In genomic region chr2:195369217-195369587, GRCh38 we compare ENCODE assay signal across 1 cellular context.
TF ChIP-seq lines count a peak whose summit lies in the region.

No MANE protein-coding gene starts in this region.

TF ChIP-seq in K562, 482 proteins besides CTCF, POLR2A, EP300 and RAD21 (continued from another document and continues in another):
- TF ChIP-seq MGA (IDR thresholded peaks at IDR 0.05) (no peak), PTBP1 (IDR thresholded peaks at IDR 0.05; ENCODE audit: low read depth, low read length) (no peak), MTA1 (IDR thresholded peaks at IDR 0.05; ENCODE audit: borderline replicate concordance) (no peak), IRF1 (CRISPR knock-in tag; IDR thresholded peaks at IDR 0.05; ENCODE audit: borderline replicate concordance) (no peak), ZNF277 (CRISPR knock-in tag; IDR thresholded peaks at IDR 0.05; ENCODE audit: borderline replicate concordance) (no peak), SAFB2 (IDR thresholded peaks at IDR 0.05; ENCODE audit: borderline replicate concordance, low read depth, low read length, severe bottlenecking) (no peak), CXXC5 (CRISPR knock-in tag; IDR thresholded peaks at IDR 0.05) (peak; percentile 86), FOXP4 (CRISPR knock-in tag; IDR thresholded peaks at IDR 0.05; ENCODE audit: borderline replicate concordance) (no peak), PRPF4 (IDR thresholded peaks at IDR 0.05; ENCODE audit: insufficient read depth, low read depth, low read length, poor library complexity, severe bottlenecking) (no peak), ARNT (IDR thresholded peaks at IDR 0.05) (no peak), ZNF133 (CRISPR knock-in tag; IDR thresholded peaks at IDR 0.05) (peak; percentile 29; the same call in 1 of the 2 replicates), ATF1 (CRISPR knock-in tag; IDR thresholded peaks at IDR 0.05) (no peak), ATF1 (tag; IDR thresholded peaks at IDR 0.05) (peak; percentile 37; the same call in 1 of the 2 replicates), MYNN (IDR thresholded peaks at IDR 0.05) (no peak), MYNN (CRISPR knock-in tag; IDR thresholded peaks at IDR 0.05) (no peak), FOXK2 (conservative IDR thresholded peaks at IDR 0.05 in 1 of 2, IDR thresholded peaks at IDR 0.05 in 1 of 2; ENCODE audit: low read depth in 2 of 2) (no peak), ZNF143 (CRISPR knock-in tag; IDR thresholded peaks at IDR 0.05) (no peak), ARID1B (IDR thresholded peaks at IDR 0.05) (no peak), ARID2 (IDR thresholded peaks at IDR 0.05) (no peak), ID3 (CRISPR knock-in tag; IDR thresholded peaks at IDR 0.05) (peak; percentile 63; the same call in 1 of the 2 replicates), ID3 (tag; IDR thresholded peaks at IDR 0.05) (peak; percentile 98), TCF7L2 (IDR thresholded peaks at IDR 0.05; ENCODE audit: low read depth, low read length) (no peak), MXD1 (CRISPR knock-in tag; IDR thresholded peaks at IDR 0.05; ENCODE audit: borderline replicate concordance, poor library complexity, severe bottlenecking) (peak; percentile 9), ZNF239 (CRISPR knock-in tag; IDR thresholded peaks at IDR 0.05) (peak; percentile 85), ZNF134 (CRISPR knock-in tag; conservative IDR thresholded peaks at IDR 0.05) (peak; percentile 77), SRF (CRISPR knock-in tag; IDR thresholded peaks at IDR 0.05) (no peak), SMARCE1 (IDR thresholded peaks at IDR 0.05) (no peak), ZNF253 (CRISPR knock-in tag; conservative IDR thresholded peaks at IDR 0.05) (no peak), HMG20A (CRISPR knock-in tag; conservative IDR thresholded peaks at IDR 0.05) (no peak), ZBTB43 (CRISPR knock-in tag; IDR thresholded peaks at IDR 0.05) (no peak), TRIM25 (IDR thresholded peaks at IDR 0.05; ENCODE audit: borderline replicate concordance) (no peak), KLF13 (tag; IDR thresholded peaks at IDR 0.05; ENCODE audit: borderline replicate concordance, low read depth) (peak; percentile 75; the same call in 1 of the 2 replicates), ZNF695 (CRISPR knock-in tag; IDR thresholded peaks at IDR 0.05) (peak; percentile 97), ZNF324 (CRISPR knock-in tag; IDR thresholded peaks at IDR 0.05) (peak; percentile 58; the same call in 1 of the 2 replicates), SOX6 (IDR thresholded peaks at IDR 0.05) (no peak), NFXL1 (CRISPR knock-in tag; IDR thresholded peaks at IDR 0.05) (peak; percentile 82), BRCA1 (IDR thresholded peaks at IDR 0.05) (no peak), BRCA1 (CRISPR knock-in tag; IDR thresholded peaks at IDR 0.05) (no peak), ZNF511 (CRISPR knock-in tag; IDR thresholded peaks at IDR 0.05) (no peak), ZBTB34 (CRISPR knock-in tag; IDR thresholded peaks at IDR 0.05) (peak; percentile 82)
